8 cellular contexts compared by ENCODE assay signal in the genomic region with DNA sequence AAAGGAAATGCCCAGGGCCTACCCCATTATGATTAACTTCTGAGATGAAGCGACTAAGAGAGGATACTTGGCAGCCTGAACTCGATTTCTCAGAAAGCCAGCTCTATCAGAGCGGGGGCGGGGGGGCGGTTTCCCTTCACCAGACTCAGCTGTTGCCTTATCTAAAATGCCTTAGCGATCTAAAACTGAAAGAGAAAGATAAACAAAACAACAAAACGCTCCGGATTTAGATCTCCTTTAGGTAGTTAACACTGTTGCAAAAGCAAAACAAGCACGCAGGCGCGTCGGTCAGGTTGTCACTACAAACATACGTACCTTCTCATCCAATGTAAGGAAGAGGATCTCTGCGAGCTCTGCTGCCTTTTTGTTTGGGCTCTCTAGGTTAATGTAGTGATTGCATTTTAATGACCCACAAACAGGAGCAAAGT. TPM values are rescaled to one million over a fixed set of nuclear protein-coding genes. Genes with fewer than 3 reads are reported as not detected.
DNase-seq lines count a peak whose midpoint lies in the region; ATAC-seq, FAIRE-seq and TF ChIP-seq lines count a peak whose summit lies in the region.

No MANE protein-coding gene starts in this region.

- no peak for TF ChIP-seq CTCF in bronchial epithelial cell (IDR thresholded peaks at IDR 0.05; ENCODE audit: insufficient read depth, low read length, severe bottlenecking)

- no peaks in the 10 kb centered on the region for H3K27me3 ChIP-seq in bronchial epithelial cell (ENCODE audit: control insufficient read depth, insufficient read depth, low read length)

- no peaks in the 10 kb centered on the region for H3K36me3 ChIP-seq in bronchial epithelial cell (ENCODE audit: control insufficient read depth, insufficient read depth, low read length)

- H3K4me3 ChIP-seq in bronchial epithelial cell (ENCODE audit: low read depth, low read length): peak overlapping the region; percentile 98

- DNase-seq in RCC 7860 (ENCODE audit: low spot score) (peak; percentile 14), bronchial epithelial cell (ENCODE audit: low read depth) (peak; percentile 82), kidney tubule cell (ENCODE audit: low spot score) (peak; percentile 67), NCI-H128 (lab: John Stamatoyannopoulos, UW; ENCODE audit: unreplicated experiment) (no peak), NAMALWA (ENCODE audit: low spot score) (no peak)
- peak; percentile 43 to 61 for DNase-seq in stimulated activated CD4-positive, alpha-beta T cell treated with anti-CD3 and anti-CD28 coated beads, Interleukin-2, amount 100 ng/mL, for 24 hours

- FAIRE-seq in RCC 7860 (lab: Jason Lieb, UNC) (peak; percentile 16), bronchial epithelial cell (lab: Jason Lieb, UNC) (no peak)

- ATAC-seq in GM18519 (IDR thresholded peaks at IDR 0.05; ENCODE audit: low FRiP score, unreplicated experiment) (peak; percentile 69), HG02678 (IDR thresholded peaks at IDR 0.05; ENCODE audit: unreplicated experiment) (peak; percentile 47)

RNA-seq across cellular contexts. Expression of a gene that starts 1.1 kb away (rescaled TPM):
- 5.3 and 8.3 TPM in 2 replicates for total RNA-seq in bronchial epithelial cell

Comparison
In these comparisons a context has a peak if more than half of its experiments do, and no peak if none do; other contexts are left out.
1. DNase-seq: peak in RCC 7860 (single experiment), bronchial epithelial cell (single experiment), kidney tubule cell (single experiment) and stimulated activated CD4-positive, alpha-beta T cell treated with anti-CD3 and anti-CD28 coated beads, Interleukin-2, amount 100 ng/mL, for 24 hours (2 of 2); none in NCI-H128 (single experiment) and NAMALWA (single experiment).